Comparison of ENCODE assay signal across 8 cellular contexts in genomic region chr19:1243768-1244692, GRCh38. TPM values are rescaled to one million over a fixed set of nuclear protein-coding genes. Genes with fewer than 3 reads are reported as not detected.
DNase-seq lines count a peak whose midpoint lies in the region; ATAC-seq, FAIRE-seq and TF ChIP-seq lines count a peak whose summit lies in the region.

No MANE protein-coding gene starts in this region.

- no peak for FAIRE-seq in bronchial epithelial cell (lab: Jason Lieb, UNC)

- peak overlapping the region; percentile 80; the same call in 1 of the 2 replicates for H3K27ac Mint-ChIP-seq in WTC11

- peak; percentile 81 for DNase-seq in NCI-H1436 (lab: John Stamatoyannopoulos, UW)
- DNase-seq in NCI-H1436 treated with DMSO at 0.1 percent for 48 hours (lab: John Stamatoyannopoulos, UW), result no peak
- DNase-seq in NCI-H128 (lab: John Stamatoyannopoulos, UW; ENCODE audit: unreplicated experiment), result peak; percentile 44
- DNase-seq in WTC11 (ENCODE audit: low spot score), result peak; percentile 93
- DNase-seq in bronchial epithelial cell (ENCODE audit: low read depth), result peak; percentile 57
- DNase-seq in kidney epithelial cell (ENCODE audit: low read depth), result no peak
- peak; percentile 88 for DNase-seq in stimulated activated CD4-positive, alpha-beta T cell treated with anti-CD3 and anti-CD28 coated beads, Interleukin-15, amount 100 ng/mL, for 24 hours

- no peaks in the 10 kb centered on the region for H3K36me3 Mint-ChIP-seq in WTC11

- no peak overlapping the region for H3K4me3 Mint-ChIP-seq in WTC11

- CTCF ChIA-PET in WTC11 (lab: Charles Lee), result interaction anchor here (0.5 to 9.7 kb wide), 84 partner anchors 8 to 996 kb away, joined by 3 to 648 read pairs (median 4); partner anchors contain the start of genes ARHGAP45, CIRBP, FAM174C and NDUFS7

- H3K36me3 ChIP-seq in bronchial epithelial cell (ENCODE audit: control insufficient read depth, insufficient read depth, low read length), result peaks cover 3% of the 10 kb centered on the region
- no peaks in the 10 kb centered on the region for H3K36me3 ChIP-seq in kidney epithelial cell (ENCODE audit: control insufficient read depth, insufficient read depth, low read length)

- POLR2A ChIA-PET in WTC11 (lab: Charles Lee), result interaction anchor here (0.5 to 3.4 kb wide), 11 partner anchors 9 to 780 kb away, joined by 3 to 37 read pairs (median 4); partner anchors contain the start of gene CIRBP

- H3K4me1 Mint-ChIP-seq in WTC11, result peaks cover 18% of the 10 kb centered on the region

- no peaks in the 10 kb centered on the region for H3K27me3 ChIP-seq in bronchial epithelial cell (ENCODE audit: control insufficient read depth, insufficient read depth, low read length)
- H3K27me3 ChIP-seq in kidney epithelial cell (ENCODE audit: control insufficient read depth, insufficient read depth, low read length), result no peaks in the 10 kb centered on the region

- ATAC-seq in WTC11, result peak; percentile 43
- no peak for ATAC-seq in HG02973 (IDR thresholded peaks at IDR 0.05; ENCODE audit: unreplicated experiment)

- H3K9me3 Mint-ChIP-seq in WTC11, result no peaks in the 10 kb centered on the region

- TF ChIP-seq CTCF in WTC11 (IDR thresholded peaks at IDR 0.05) (peak; percentile 74), bronchial epithelial cell (IDR thresholded peaks at IDR 0.05; ENCODE audit: insufficient read depth, low read length, severe bottlenecking) (peak; percentile 100), kidney epithelial cell (IDR thresholded peaks at IDR 0.05; ENCODE audit: insufficient read depth, low read length, poor library complexity, severe bottlenecking) (peak; percentile 97)

- H3K4me3 ChIP-seq in bronchial epithelial cell (ENCODE audit: low read depth, low read length), result no peak overlapping the region
- H3K4me3 ChIP-seq in kidney epithelial cell (ENCODE audit: low read depth, low read length), result no peak overlapping the region

- H3K27me3 Mint-ChIP-seq in WTC11 (ENCODE audit: low read depth), result peaks cover 4% of the 10 kb centered on the region; the same call in 1 of the 2 replicates

TF ChIP-seq in WTC11, 78 proteins besides CTCF, POLR2A, EP300 and RAD21:
- TF ChIP-seq CREM (CRISPR knock-in tag; IDR thresholded peaks at IDR 0.05), result no peak
- no peak for TF ChIP-seq PRDM15 (CRISPR knock-in tag; IDR thresholded peaks at IDR 0.05)
- TF ChIP-seq GRHL2 (CRISPR knock-in tag; IDR thresholded peaks at IDR 0.05; ENCODE audit: insufficient replicate concordance, severe bottlenecking), result no peak
- no peak for TF ChIP-seq TP53 (CRISPR knock-in tag; IDR thresholded peaks at IDR 0.05)
- TF ChIP-seq MAX (CRISPR knock-in tag; IDR thresholded peaks at IDR 0.05), result 0 out of 2 replicates have a peak, but pooled peaks have one; percentile 37
- TF ChIP-seq ZNF232 (CRISPR knock-in tag; IDR thresholded peaks at IDR 0.05), result no peak
- 0 out of 2 replicates have a peak, but pooled peaks have one; percentile 34 for TF ChIP-seq RELA (CRISPR knock-in tag; IDR thresholded peaks at IDR 0.05; ENCODE audit: borderline replicate concordance)
- TF ChIP-seq ZNF396 (CRISPR knock-in tag; IDR thresholded peaks at IDR 0.05; ENCODE audit: borderline replicate concordance), result no peak
- no peak for TF ChIP-seq ATF3 (CRISPR knock-in tag; conservative IDR thresholded peaks at IDR 0.05)
- 0 out of 2 replicates have a peak, but pooled peaks have one; percentile 62 for TF ChIP-seq ARID4B (CRISPR knock-in tag; IDR thresholded peaks at IDR 0.05; ENCODE audit: borderline replicate concordance)
- no peak for TF ChIP-seq ERG (CRISPR knock-in tag; IDR thresholded peaks at IDR 0.05)

RNA-seq across cellular contexts. Expression of gene ATP5F1D, which starts 2.5 kb away (rescaled TPM):
- total RNA-seq in WTC11 (2021) (262 to 277 TPM (median 270 TPM) in 3 replicates), bronchial epithelial cell (8.7 and 14.8 TPM in 2 replicates), kidney epithelial cell (55.3 and 69.8 TPM in 2 replicates)

RNA-seq across cellular contexts. Expression of gene MIDN, which starts 4.4 kb away (rescaled TPM):
- total RNA-seq in WTC11 (2021), result 189 to 190 TPM (median 189 TPM) in 3 replicates
- 15.8 and 31.1 TPM in 2 replicates for total RNA-seq in bronchial epithelial cell
- 66.8 and 69.4 TPM in 2 replicates for total RNA-seq in kidney epithelial cell

RNA-seq across cellular contexts. Expression of gene CBARP, which starts 6.2 kb away (rescaled TPM):
- 21.9 to 23.6 TPM (median 23.4 TPM) in 3 replicates for total RNA-seq in WTC11 (2021)
- 1.2 and 2.9 TPM in 2 replicates for total RNA-seq in bronchial epithelial cell
- 5.1 and 10.5 TPM in 2 replicates for total RNA-seq in kidney epithelial cell

RNA-seq across cellular contexts. Expression of gene CIRBP, which starts 25.1 kb away (rescaled TPM):
- total RNA-seq in WTC11 (2021) (256 to 298 TPM (median 256 TPM) in 3 replicates), bronchial epithelial cell (317 and 370 TPM in 2 replicates), kidney epithelial cell (298 and 403 TPM in 2 replicates)

RNA-seq across cellular contexts. Expression of gene FAM174C, which starts 31.3 kb away (rescaled TPM):
- 59.4 to 65.9 TPM (median 65.7 TPM) in 3 replicates for total RNA-seq in WTC11 (2021)
- total RNA-seq in bronchial epithelial cell, result 20.8 and 27.1 TPM in 2 replicates
- 58.5 and 75.0 TPM in 2 replicates for total RNA-seq in kidney epithelial cell

Comparison
In these comparisons a context has a peak if more than half of its experiments do, and no peak if none do; other contexts are left out.
1. DNase-seq: peak in NCI-H1436 (single experiment), NCI-H128 (single experiment), WTC11 (single experiment), bronchial epithelial cell (single experiment) and stimulated activated CD4-positive, alpha-beta T cell treated with anti-CD3 and anti-CD28 coated beads, Interleukin-15, amount 100 ng/mL, for 24 hours (single experiment); none in NCI-H1436 treated with DMSO at 0.1 percent for 48 hours (single experiment) and kidney epithelial cell (single experiment).
2. Peak in every context shown above with its lines, with median percentiles within 50 percentile points of each other: CTCF ChIP-seq.